1 cellular context compared by ENCODE assay signal in the genomic region with DNA sequence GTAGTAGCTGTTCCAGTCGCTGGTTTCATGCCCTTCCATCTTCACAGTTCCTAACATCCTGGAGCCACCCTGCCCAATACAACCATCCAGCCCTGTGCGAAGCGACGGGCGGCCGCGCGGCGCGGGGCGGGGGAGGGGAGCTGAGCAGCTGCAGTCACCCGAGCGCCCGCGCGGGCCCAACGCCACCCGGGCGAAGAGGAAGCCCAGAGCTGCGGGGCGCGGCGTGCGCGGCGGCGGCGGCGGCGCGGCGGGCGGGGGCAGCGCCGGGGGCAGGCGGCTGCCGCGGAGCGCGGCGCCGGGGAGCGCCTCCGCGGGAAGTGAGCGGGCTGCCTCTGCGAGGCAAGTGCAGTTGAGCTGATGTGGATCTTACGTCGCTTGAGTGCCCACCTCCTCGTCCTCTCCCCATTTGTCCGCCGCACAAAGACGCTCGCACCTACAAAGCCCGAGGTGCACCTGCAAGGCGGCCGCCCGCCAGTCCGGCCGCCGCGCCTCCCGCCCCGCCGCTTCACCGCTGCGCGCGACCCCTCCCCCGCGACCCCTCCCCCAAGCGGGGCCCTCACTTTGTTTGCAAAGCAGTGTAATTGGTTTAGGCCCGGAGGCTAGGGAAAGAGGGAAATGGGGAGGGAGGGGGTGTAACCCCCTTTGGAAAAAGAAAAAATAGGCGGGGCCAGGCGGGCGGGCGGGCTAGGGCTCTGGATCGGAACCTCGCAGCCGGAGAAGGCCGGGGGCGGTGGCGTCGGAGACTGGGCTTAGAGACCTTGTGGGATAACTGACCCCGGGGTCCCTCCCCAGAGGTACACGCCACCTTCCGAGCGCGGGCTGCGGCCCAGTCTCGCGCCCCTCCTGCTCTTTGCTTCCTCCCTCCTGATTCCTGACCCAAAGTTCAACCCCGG.
A peak's percentile ranks its signal among the peaks of the same experiment; 100 is the strongest.
TF ChIP-seq lines count a peak whose summit lies in the region.

A gene (minus strand): TSS at position 334 of the 893 bp plus-strand sequence. CDS start 277 bp downstream, at position 57.
A gene with protein sequence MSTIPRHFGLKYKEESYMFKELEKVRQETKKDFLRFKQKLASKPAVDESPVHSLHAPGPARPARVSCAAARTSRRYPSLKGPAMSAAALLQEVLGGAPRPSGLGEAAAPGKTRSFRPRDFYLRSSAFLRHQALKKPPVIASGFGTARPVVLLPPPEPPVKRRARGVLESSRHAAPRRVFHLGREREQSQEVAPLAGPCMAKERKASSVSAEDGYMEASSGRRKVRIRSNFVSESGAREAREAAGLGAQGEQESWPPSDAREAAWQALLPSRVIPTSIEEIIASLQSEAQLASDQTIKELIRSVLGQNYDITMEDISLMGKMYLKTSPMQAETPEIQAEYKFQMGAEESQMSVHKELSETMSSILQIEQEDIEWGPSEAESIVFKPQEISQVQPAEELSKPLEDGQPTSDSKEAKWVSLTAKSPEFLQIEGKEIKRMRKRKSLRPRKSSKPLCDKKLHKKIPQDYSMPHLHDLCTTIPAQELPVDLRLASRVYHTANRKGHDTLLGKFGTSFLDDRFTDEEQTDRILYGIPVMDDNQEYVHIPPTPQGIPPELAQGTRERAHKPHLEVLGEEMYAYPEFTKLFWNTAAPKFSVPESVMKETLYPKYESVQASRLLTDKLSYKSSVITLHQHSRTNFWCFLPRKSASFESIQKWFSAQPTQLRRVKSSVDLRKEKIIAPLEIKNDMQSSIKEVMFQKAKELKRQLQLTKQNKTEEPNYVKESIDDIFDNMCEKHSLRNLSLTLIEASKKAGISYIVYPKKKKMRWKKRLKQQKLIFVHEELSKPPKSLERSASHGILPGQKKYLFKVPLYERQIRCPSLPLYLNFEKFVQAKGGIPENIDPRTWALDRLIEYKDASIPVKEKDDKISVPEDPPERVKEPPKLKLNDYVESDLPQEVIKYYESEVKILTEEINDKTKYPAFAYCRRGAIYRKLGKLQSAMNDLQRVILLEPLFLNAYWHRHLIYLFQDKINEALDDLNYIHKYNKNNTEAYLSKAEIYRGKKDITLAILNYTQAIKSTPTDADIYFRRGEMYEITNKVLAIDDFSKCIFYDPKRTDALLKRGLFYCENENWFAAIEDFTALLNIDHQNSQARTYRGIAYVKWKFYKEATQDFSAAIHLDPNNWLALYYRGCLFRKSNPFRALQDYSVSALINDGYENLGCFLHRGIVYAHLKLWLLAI (N-terminal part only) (plus strand): TSS at position 714 of the 893 bp plus-strand sequence. CDS start 26,436 bp downstream, outside the sequence.

TF ChIP-seq in HepG2, 621 proteins besides CTCF, POLR2A, EP300 and RAD21 (continued from another document and continues in another):
- TF ChIP-seq, protein P1, sequence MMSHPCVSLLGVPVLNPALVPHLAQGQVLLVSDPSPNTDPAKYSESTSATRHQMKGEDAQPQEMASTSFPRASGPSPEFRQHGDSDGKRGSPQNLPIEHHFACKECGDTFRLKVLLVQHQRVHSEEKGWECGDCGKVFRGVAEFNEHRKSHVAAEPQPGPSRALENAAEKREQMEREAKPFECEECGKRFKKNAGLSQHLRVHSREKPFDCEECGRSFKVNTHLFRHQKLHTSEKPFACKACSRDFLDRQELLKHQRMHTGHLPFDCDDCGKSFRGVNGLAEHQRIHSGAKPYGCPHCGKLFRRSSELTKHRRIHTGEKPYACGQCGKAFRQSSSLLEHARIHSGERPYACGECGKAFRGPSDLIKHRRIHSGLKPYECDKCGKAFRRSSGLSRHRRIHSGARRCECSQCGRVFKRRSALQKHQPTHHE (CRISPR knock-in tag; IDR thresholded peaks at IDR 0.05; ENCODE audit: borderline replicate concordance), result no peak
- peak; percentile 87 for TF ChIP-seq RBFOX2 (IDR thresholded peaks at IDR 0.05; ENCODE audit: low read depth, low read length)
- TF ChIP-seq ZNF589 (CRISPR knock-in tag; conservative IDR thresholded peaks at IDR 0.05), result no peak
- TF ChIP-seq, protein P2, sequence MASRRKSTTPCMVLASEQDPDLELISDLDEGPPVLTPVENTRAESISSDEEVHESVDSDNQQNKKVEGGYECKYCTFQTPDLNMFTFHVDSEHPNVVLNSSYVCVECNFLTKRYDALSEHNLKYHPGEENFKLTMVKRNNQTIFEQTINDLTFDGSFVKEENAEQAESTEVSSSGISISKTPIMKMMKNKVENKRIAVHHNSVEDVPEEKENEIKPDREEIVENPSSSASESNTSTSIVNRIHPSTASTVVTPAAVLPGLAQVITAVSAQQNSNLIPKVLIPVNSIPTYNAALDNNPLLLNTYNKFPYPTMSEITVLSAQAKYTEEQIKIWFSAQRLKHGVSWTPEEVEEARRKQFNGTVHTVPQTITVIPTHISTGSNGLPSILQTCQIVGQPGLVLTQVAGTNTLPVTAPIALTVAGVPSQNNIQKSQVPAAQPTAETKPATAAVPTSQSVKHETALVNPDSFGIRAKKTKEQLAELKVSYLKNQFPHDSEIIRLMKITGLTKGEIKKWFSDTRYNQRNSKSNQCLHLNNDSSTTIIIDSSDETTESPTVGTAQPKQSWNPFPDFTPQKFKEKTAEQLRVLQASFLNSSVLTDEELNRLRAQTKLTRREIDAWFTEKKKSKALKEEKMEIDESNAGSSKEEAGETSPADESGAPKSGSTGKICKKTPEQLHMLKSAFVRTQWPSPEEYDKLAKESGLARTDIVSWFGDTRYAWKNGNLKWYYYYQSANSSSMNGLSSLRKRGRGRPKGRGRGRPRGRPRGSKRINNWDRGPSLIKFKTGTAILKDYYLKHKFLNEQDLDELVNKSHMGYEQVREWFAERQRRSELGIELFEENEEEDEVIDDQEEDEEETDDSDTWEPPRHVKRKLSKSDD (CRISPR knock-in tag; IDR thresholded peaks at IDR 0.05; ENCODE audit: low read depth), result peak; percentile 10; the same call in 1 of the 2 replicates
- no peak for TF ChIP-seq ZNF292 (CRISPR knock-in tag; IDR thresholded peaks at IDR 0.05; ENCODE audit: borderline replicate concordance, low read depth)
- TF ChIP-seq, protein P3, sequence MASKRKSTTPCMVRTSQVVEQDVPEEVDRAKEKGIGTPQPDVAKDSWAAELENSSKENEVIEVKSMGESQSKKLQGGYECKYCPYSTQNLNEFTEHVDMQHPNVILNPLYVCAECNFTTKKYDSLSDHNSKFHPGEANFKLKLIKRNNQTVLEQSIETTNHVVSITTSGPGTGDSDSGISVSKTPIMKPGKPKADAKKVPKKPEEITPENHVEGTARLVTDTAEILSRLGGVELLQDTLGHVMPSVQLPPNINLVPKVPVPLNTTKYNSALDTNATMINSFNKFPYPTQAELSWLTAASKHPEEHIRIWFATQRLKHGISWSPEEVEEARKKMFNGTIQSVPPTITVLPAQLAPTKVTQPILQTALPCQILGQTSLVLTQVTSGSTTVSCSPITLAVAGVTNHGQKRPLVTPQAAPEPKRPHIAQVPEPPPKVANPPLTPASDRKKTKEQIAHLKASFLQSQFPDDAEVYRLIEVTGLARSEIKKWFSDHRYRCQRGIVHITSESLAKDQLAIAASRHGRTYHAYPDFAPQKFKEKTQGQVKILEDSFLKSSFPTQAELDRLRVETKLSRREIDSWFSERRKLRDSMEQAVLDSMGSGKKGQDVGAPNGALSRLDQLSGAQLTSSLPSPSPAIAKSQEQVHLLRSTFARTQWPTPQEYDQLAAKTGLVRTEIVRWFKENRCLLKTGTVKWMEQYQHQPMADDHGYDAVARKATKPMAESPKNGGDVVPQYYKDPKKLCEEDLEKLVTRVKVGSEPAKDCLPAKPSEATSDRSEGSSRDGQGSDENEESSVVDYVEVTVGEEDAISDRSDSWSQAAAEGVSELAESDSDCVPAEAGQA (IDR thresholded peaks at IDR 0.05; ENCODE audit: low read depth), result peak; percentile 48
- TF ChIP-seq, protein P3 (CRISPR knock-in tag; IDR thresholded peaks at IDR 0.05; ENCODE audit: borderline replicate concordance), result no peak
- TF ChIP-seq, protein P4, sequence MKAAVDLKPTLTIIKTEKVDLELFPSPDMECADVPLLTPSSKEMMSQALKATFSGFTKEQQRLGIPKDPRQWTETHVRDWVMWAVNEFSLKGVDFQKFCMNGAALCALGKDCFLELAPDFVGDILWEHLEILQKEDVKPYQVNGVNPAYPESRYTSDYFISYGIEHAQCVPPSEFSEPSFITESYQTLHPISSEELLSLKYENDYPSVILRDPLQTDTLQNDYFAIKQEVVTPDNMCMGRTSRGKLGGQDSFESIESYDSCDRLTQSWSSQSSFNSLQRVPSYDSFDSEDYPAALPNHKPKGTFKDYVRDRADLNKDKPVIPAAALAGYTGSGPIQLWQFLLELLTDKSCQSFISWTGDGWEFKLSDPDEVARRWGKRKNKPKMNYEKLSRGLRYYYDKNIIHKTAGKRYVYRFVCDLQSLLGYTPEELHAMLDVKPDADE (CRISPR knock-in tag; IDR thresholded peaks at IDR 0.05), result peak; percentile 54; the same call in 1 of the 2 replicates
- TF ChIP-seq ZNF343 (CRISPR knock-in tag; IDR thresholded peaks at IDR 0.05), result no peak
- TF ChIP-seq, protein P5, sequence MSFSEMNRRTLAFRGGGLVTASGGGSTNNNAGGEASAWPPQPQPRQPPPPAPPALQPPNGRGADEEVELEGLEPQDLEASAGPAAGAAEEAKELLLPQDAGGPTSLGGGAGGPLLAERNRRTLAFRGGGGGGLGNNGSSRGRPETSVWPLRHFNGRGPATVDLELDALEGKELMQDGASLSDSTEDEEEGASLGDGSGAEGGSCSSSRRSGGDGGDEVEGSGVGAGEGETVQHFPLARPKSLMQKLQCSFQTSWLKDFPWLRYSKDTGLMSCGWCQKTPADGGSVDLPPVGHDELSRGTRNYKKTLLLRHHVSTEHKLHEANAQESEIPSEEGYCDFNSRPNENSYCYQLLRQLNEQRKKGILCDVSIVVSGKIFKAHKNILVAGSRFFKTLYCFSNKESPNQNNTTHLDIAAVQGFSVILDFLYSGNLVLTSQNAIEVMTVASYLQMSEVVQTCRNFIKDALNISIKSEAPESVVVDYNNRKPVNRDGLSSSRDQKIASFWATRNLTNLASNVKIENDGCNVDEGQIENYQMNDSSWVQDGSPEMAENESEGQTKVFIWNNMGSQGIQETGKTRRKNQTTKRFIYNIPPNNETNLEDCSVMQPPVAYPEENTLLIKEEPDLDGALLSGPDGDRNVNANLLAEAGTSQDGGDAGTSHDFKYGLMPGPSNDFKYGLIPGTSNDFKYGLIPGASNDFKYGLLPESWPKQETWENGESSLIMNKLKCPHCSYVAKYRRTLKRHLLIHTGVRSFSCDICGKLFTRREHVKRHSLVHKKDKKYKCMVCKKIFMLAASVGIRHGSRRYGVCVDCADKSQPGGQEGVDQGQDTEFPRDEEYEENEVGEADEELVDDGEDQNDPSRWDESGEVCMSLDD (CRISPR knock-in tag; IDR thresholded peaks at IDR 0.05; ENCODE audit: borderline replicate concordance), result peak; percentile 59; the same call in 1 of the 2 replicates
- no peak for TF ChIP-seq SNAI1 (CRISPR knock-in tag; IDR thresholded peaks at IDR 0.05; ENCODE audit: borderline replicate concordance)
- TF ChIP-seq, protein P6, sequence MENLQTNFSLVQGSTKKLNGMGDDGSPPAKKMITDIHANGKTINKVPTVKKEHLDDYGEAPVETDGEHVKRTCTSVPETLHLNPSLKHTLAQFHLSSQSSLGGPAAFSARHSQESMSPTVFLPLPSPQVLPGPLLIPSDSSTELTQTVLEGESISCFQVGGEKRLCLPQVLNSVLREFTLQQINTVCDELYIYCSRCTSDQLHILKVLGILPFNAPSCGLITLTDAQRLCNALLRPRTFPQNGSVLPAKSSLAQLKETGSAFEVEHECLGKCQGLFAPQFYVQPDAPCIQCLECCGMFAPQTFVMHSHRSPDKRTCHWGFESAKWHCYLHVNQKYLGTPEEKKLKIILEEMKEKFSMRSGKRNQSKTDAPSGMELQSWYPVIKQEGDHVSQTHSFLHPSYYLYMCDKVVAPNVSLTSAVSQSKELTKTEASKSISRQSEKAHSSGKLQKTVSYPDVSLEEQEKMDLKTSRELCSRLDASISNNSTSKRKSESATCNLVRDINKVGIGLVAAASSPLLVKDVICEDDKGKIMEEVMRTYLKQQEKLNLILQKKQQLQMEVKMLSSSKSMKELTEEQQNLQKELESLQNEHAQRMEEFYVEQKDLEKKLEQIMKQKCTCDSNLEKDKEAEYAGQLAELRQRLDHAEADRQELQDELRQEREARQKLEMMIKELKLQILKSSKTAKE (CRISPR knock-in tag; IDR thresholded peaks at IDR 0.05; ENCODE audit: borderline replicate concordance), result no peak
- TF ChIP-seq ZNF263 (CRISPR knock-in tag; IDR thresholded peaks at IDR 0.05), result no peak
- TF ChIP-seq NFE2L2 (IDR thresholded peaks at IDR 0.05; ENCODE audit: low read length), result no peak
- peak; percentile 77; the same call in 1 of the 2 replicates for TF ChIP-seq MXD4 (CRISPR knock-in tag; IDR thresholded peaks at IDR 0.05)
- TF ChIP-seq ZNF253 (CRISPR knock-in tag; IDR thresholded peaks at IDR 0.05; ENCODE audit: borderline replicate concordance), result peak; percentile 87; the same call in 1 of the 2 replicates
- TF ChIP-seq, protein P7, sequence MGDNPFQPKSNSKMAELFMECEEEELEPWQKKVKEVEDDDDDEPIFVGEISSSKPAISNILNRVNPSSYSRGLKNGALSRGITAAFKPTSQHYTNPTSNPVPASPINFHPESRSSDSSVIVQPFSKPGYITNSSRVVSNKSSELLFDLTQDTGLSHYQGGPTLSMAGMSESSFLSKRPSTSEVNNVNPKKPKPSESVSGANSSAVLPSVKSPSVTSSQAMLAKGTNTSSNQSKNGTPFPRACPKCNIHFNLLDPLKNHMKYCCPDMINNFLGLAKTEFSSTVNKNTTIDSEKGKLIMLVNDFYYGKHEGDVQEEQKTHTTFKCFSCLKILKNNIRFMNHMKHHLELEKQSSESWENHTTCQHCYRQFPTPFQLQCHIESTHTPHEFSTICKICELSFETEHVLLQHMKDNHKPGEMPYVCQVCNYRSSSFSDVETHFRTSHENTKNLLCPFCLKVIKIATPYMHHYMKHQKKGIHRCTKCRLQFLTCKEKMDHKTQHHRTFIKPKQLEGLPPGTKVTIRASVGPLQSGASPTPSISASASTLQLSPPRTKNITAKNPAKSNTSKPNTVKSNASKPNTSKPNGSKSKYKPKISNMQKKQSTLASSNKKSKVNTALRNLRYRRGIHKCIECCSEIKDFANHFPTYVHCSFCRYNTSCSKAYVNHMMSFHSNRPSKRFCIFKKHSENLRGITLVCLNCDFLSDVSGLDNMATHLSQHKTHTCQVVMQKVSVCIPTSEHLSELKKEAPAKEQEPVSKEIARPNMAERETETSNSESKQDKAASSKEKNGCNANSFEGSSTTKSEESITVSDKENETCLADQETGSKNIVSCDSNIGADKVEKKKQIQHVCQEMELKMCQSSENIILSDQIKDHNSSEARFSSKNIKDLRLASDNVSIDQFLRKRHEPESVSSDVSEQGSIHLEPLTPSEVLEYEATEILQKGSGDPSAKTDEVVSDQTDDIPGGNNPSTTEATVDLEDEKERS (CRISPR knock-in tag; IDR thresholded peaks at IDR 0.05), result no peak
- TF ChIP-seq STAT5B (CRISPR knock-in tag; IDR thresholded peaks at IDR 0.05), result 0 out of 2 replicates have a peak, but pooled peaks have one; percentile 50
